In the genomic region with DNA sequence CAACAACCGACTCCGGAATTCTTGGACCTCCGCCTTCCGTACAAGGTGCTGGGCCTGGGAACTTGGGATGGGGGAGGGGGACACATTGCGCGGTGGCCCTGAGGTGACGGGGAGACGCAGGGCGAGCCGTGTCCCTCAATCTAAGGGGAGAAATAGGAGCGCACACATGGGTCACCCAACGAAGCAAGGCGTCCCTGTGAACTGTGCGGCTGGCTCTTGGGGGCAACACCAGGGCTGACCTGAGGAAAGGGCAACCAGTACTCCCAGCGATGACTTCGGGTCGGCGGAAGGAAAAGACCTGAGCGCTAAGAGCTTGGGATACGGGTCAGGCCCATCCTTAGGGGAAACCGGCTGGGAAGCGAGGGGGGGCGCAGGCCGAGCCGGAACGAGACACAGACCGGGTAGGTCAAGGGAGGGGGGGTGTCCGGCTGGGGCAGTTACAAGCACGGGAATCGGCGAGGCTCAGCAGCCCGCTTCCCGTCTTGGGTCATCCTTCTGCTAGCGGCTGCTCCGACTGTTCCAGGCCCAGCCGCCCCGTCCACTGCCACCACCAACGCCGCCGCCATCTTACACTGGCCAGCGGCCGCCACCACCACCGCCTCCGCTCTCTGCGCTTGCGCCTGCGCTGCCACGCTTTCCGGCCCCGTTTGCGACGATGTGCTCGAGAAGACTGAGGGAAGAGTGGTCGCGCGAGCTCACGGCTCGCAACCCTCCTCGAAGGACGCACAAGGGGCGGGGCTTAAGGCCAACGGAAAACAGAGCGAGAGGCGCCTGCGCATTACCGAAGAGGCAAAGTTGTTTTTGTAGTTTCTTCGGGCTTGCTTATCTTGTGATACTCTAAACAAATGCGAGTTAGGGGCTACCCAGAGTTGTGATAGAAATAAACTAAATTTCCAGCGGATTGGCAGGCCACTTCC, we compare ENCODE assay signal across 8 cellular contexts. TPM values are rescaled to one million over a fixed set of nuclear protein-coding genes. Genes with fewer than 3 reads are reported as not detected.
DNase-seq lines count a peak whose midpoint lies in the region; ATAC-seq lines count a peak whose summit lies in the region.

A gene (minus strand): TSS at position 672 of the 917 bp plus-strand sequence. CDS start 18,541 bp downstream, outside the sequence.

- no peaks in the 10 kb centered on the region for H3K9me3 ChIP-seq in CD8-positive, alpha-beta memory T cell (ENCODE audit: low read length)

- POLR2A ChIA-PET in CD8-positive, alpha-beta memory T cell (lab: Charles Lee) = interaction anchor here (0.7 to 2.2 kb wide), 10 partner anchors 10 to 856 kb away, joined by 3 to 35 read pairs (median 4); a partner anchor contains a TSS

- peak within 1 kb of the TSS; percentile 92 for H3K27ac ChIP-seq in CD8-positive, alpha-beta memory T cell (ENCODE audit: low read depth, low read length)

- H3K4me1 Mint-ChIP-seq in CD8-positive, alpha-beta memory T cell = peaks cover 36 to 56% (median 50%) of the 10 kb centered on the region in 3 donors

- H3K9me3 Mint-ChIP-seq in CD8-positive, alpha-beta memory T cell = no peaks in the 10 kb centered on the region

- H3K36me3 ChIP-seq in CD8-positive, alpha-beta memory T cell (ENCODE audit: insufficient read depth, low read length) = no peaks in the 10 kb centered on the region

- H3K4me3 Mint-ChIP-seq in CD8-positive, alpha-beta memory T cell = peak within 1 kb of the TSS; percentile 90 to 100 (median 97)

- CTCF ChIA-PET in CD8-positive, alpha-beta memory T cell (lab: Charles Lee) = interaction anchor here (0.8 to 6.4 kb wide), 6 partner anchors 10 to 176 kb away, joined by 3 to 35 read pairs (median 6); a partner anchor contains a TSS

- H3K27ac Mint-ChIP-seq in CD8-positive, alpha-beta memory T cell = peak within 1 kb of the TSS; percentile 96 to 100 (median 98)

- peak; percentile 95 to 99 (median 96) for DNase-seq in CD8-positive, alpha-beta memory T cell
- DNase-seq in HS-5 (ENCODE audit: low read depth) = peak; percentile 84
- peak; percentile 96 for DNase-seq in NK-92 treated with Interleukin-12 subunit alpha and Interleukin-12 subunit beta, amount 100 ng/mL, for 24 hours (lab: John Stamatoyannopoulos, UW)
- DNase-seq in activated CD8-positive, alpha-beta memory T cell treated with anti-CD3 and anti-CD28 coated beads for 24 hours = peak; percentile 97
- DNase-seq in effector CD8-positive, alpha-beta T cell (lab: John Stamatoyannopoulos, UW) = peak; percentile 97
- peak; percentile 97 to 98 for DNase-seq in lung microvascular endothelial cell (ENCODE audit: low read depth in 2 of 2)
- DNase-seq in stimulated activated CD4-positive, alpha-beta T cell treated with anti-CD3 and anti-CD28 coated beads, TNF-alpha, amount 100 ng/mL, for 48 hours (ENCODE audit: low read depth in 3 of 3) = peak; percentile 96 to 98 (median 96)

- H3K4me3 ChIP-seq in CD8-positive, alpha-beta memory T cell (ENCODE audit: low read length) = peak within 1 kb of the TSS; percentile 83

- peaks cover 3 to 30% (median 5%) of the 10 kb centered on the region in 3 donors for H3K36me3 Mint-ChIP-seq in CD8-positive, alpha-beta memory T cell

- H3K4me1 ChIP-seq in CD8-positive, alpha-beta memory T cell (ENCODE audit: insufficient read depth, low read length) = peaks cover 33% of the 10 kb centered on the region

- H3K27me3 Mint-ChIP-seq in CD8-positive, alpha-beta memory T cell = peaks cover 0 to 6% of the 10 kb centered on the region in 2 donors

- peak; percentile 55 for ATAC-seq in GM19468 (IDR thresholded peaks at IDR 0.05; ENCODE audit: extremely low read depth, unreplicated experiment)

- H3K27me3 ChIP-seq in CD8-positive, alpha-beta memory T cell (ENCODE audit: insufficient read depth, low read length, poor library complexity, severe bottlenecking) = no peaks in the 10 kb centered on the region

RNA-seq across cellular contexts. Expression of the gene that starts here (rescaled TPM):
- total RNA-seq in CD8-positive, alpha-beta memory T cell = 10 to 100 TPM; 95.6 to 97.0 TPM
- 54.2 TPM for polyA plus RNA-seq in CD8-positive, alpha-beta memory T cell
- total RNA-seq in lung microvascular endothelial cell = 46.6 and 51.6 TPM in 2 replicates

Comparison
In these comparisons a context has a peak if more than half of its experiments do, and no peak if none do; other contexts are left out.
1. Peak in every context shown above with its lines: DNase-seq, ATAC-seq, H3K4me3 ChIP-seq and H3K27ac ChIP-seq.